2 cellular contexts compared by ENCODE assay signal in the genomic region with DNA sequence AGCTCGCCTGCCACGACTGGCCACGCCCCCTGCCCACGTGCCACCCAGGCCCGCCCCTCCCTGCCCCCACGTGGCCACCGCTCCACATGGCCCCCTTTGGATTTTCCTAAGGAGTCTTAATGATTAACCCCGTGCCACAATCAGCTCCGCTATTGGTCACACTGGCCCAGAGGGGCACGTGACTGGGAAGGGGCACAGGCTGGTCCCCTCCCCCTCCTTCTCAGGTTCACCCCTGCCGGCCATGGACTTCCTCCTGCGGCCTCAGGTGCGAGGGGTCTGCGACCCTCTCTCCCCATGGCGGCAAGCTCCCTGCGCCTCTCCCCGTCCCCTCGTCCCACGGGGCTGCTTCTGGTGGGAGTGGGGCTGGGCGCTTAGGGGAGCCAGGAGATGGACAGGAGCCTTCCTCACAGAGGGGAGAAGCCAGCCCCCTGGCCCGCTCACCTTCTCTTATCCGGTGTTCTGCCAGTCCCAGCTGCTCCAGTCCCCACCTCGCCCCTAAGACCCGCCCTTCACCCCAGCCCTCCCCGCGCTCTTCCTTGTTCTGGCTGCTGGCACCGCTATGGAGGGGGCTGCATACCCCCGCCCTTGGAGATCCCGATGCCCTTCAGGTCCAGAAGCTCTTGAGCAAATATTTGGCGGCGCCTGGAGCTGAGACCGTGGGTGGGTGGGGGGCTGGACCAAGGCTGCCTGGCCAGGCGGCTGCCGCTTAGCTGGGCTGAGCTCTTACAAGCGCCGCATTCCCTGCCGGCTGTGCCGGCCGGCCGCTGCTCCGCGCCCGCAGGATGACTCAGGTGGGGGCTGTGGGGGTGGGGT.
TF ChIP-seq lines count a peak whose summit lies in the region.

No MANE protein-coding gene starts in this region.

TF ChIP-seq in A549, 52 proteins besides CTCF, POLR2A, EP300 and RAD21:
- TF ChIP-seq FOXS1 (CRISPR knock-in tag; IDR thresholded peaks at IDR 0.05) (no peak), GATA3 (IDR thresholded peaks at IDR 0.05; ENCODE audit: borderline replicate concordance) (0 out of 2 replicates have a peak, but pooled peaks have one; percentile 15), BHLHE40 (IDR thresholded peaks at IDR 0.05; ENCODE audit: low read depth, low read length) (peak; percentile 89), TFCP2L1 (CRISPR knock-in tag; IDR thresholded peaks at IDR 0.05) (0 out of 2 replicates have a peak, but pooled peaks have one; percentile 43), TP53 (CRISPR knock-in tag; IDR thresholded peaks at IDR 0.05) (no peak), HDAC2 (IDR thresholded peaks at IDR 0.05) (no peak), MYC (IDR thresholded peaks at IDR 0.05; ENCODE audit: borderline replicate concordance, low read length) (peak; percentile 98), JUN (IDR thresholded peaks at IDR 0.05) (peak in 1 of 2 experiments; percentile 38; a peak in 2 of 5 replicates), CHD2 (IDR thresholded peaks at IDR 0.05; ENCODE audit: low read length, partially characterized antibody) (peak; percentile 27)
- TF ChIP-seq, protein P1, sequence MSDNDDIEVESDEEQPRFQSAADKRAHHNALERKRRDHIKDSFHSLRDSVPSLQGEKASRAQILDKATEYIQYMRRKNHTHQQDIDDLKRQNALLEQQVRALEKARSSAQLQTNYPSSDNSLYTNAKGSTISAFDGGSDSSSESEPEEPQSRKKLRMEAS (IDR thresholded peaks at IDR 0.05), result peak; percentile 97
- TF ChIP-seq, protein P2, sequence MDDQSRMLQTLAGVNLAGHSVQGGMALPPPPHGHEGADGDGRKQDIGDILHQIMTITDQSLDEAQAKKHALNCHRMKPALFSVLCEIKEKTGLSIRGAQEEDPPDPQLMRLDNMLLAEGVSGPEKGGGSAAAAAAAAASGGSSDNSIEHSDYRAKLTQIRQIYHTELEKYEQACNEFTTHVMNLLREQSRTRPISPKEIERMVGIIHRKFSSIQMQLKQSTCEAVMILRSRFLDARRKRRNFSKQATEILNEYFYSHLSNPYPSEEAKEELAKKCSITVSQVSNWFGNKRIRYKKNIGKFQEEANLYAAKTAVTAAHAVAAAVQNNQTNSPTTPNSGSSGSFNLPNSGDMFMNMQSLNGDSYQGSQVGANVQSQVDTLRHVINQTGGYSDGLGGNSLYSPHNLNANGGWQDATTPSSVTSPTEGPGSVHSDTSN (IDR thresholded peaks at IDR 0.05), result peak; percentile 52; the same call in 1 of the 2 replicates
- TF ChIP-seq, protein P3, sequence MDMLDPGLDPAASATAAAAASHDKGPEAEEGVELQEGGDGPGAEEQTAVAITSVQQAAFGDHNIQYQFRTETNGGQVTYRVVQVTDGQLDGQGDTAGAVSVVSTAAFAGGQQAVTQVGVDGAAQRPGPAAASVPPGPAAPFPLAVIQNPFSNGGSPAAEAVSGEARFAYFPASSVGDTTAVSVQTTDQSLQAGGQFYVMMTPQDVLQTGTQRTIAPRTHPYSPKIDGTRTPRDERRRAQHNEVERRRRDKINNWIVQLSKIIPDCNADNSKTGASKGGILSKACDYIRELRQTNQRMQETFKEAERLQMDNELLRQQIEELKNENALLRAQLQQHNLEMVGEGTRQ (IDR thresholded peaks at IDR 0.05), result peak; percentile 99

TF ChIP-seq in H1, 55 proteins besides CTCF, POLR2A, EP300 and RAD21 (continues in another document):
- TF ChIP-seq NANOG (IDR thresholded peaks at IDR 0.05; ENCODE audit: insufficient read depth, low read depth, low read length, poor library complexity, severe bottlenecking), result peak; percentile 43
- TF ChIP-seq RXRA (IDR thresholded peaks at IDR 0.05; ENCODE audit: insufficient read depth, low read depth, low read length), result no peak
- TF ChIP-seq YY1 (IDR thresholded peaks at IDR 0.05; ENCODE audit: low read depth, low read length), result peak; percentile 46; the same call in 1 of the 2 replicates
- TF ChIP-seq RBBP5 (IDR thresholded peaks at IDR 0.05; ENCODE audit: borderline replicate concordance, low read depth, low read length), result peak; percentile 46; the same call in 1 of the 2 replicates
- peak; percentile 78 for TF ChIP-seq SP1 (IDR thresholded peaks at IDR 0.05; ENCODE audit: low read depth, low read length)
- TF ChIP-seq PHF8 (conservative IDR thresholded peaks at IDR 0.05; ENCODE audit: low read depth, low read length), result no peak; the same call in 1 of the 2 replicates
- TF ChIP-seq KDM1A (IDR thresholded peaks at IDR 0.05; ENCODE audit: borderline replicate concordance, low read length), result no peak
- TF ChIP-seq, protein P4, sequence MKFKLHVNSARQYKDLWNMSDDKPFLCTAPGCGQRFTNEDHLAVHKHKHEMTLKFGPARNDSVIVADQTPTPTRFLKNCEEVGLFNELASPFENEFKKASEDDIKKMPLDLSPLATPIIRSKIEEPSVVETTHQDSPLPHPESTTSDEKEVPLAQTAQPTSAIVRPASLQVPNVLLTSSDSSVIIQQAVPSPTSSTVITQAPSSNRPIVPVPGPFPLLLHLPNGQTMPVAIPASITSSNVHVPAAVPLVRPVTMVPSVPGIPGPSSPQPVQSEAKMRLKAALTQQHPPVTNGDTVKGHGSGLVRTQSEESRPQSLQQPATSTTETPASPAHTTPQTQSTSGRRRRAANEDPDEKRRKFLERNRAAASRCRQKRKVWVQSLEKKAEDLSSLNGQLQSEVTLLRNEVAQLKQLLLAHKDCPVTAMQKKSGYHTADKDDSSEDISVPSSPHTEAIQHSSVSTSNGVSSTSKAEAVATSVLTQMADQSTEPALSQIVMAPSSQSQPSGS (IDR thresholded peaks at IDR 0.05; ENCODE audit: low read length), result no peak
- peak; percentile 95; the same call in 1 of the 2 replicates for TF ChIP-seq SP4 (IDR thresholded peaks at IDR 0.05; ENCODE audit: low read length)
- TF ChIP-seq, protein P1 (IDR thresholded peaks at IDR 0.05), result peak; percentile 97
- no peak for TF ChIP-seq POLR2AphosphoS5 (IDR thresholded peaks at IDR 0.05; ENCODE audit: low read depth, low read length)
- TF ChIP-seq HDAC6 (IDR thresholded peaks at IDR 0.05; ENCODE audit: low read depth, low read length), result no peak
- no peak for TF ChIP-seq NRF1 (IDR thresholded peaks at IDR 0.05; ENCODE audit: low read depth, low read length)
- no peak for TF ChIP-seq SP2 (IDR thresholded peaks at IDR 0.05; ENCODE audit: low read length)
- no peak for TF ChIP-seq EGR1 (IDR thresholded peaks at IDR 0.05; ENCODE audit: borderline replicate concordance, low read depth, low read length)
- TF ChIP-seq, protein P3 (IDR thresholded peaks at IDR 0.05; ENCODE audit: low read length), result peak; percentile 99
- peak; percentile 68 for TF ChIP-seq SAP30 (IDR thresholded peaks at IDR 0.05; ENCODE audit: insufficient read depth, insufficient replicate concordance, low read length)
- peak; percentile 76 for TF ChIP-seq CTBP2 (IDR thresholded peaks at IDR 0.05; ENCODE audit: borderline replicate concordance, insufficient read depth, insufficient read length, low read length)
- no peak for TF ChIP-seq CHD1 (IDR thresholded peaks at IDR 0.05; ENCODE audit: low read depth, low read length)
- TF ChIP-seq SRF (IDR thresholded peaks at IDR 0.05; ENCODE audit: low read depth, low read length), result no peak
- TF ChIP-seq SIN3A (conservative IDR thresholded peaks at IDR 0.05 in 1 of 2, IDR thresholded peaks at IDR 0.05 in 1 of 2; ENCODE audit: low read depth in 1 of 2, low read length in 2 of 2), result peak in 1 of 2 experiments; percentile 47; a peak in 1 of 4 replicates
- TF ChIP-seq JUND (IDR thresholded peaks at IDR 0.05; ENCODE audit: low read length), result no peak
- TF ChIP-seq TAF1 (IDR thresholded peaks at IDR 0.05; ENCODE audit: low read depth, low read length), result peak; percentile 37; the same call in 1 of the 2 replicates
- no peak for TF ChIP-seq EZH2 (IDR thresholded peaks at IDR 0.05; ENCODE audit: low read depth, low read length, severe bottlenecking)
- TF ChIP-seq JUN (IDR thresholded peaks at IDR 0.05; ENCODE audit: low read depth, low read length), result no peak
- no peak; the same call in 1 of the 2 replicates for TF ChIP-seq CHD2 (IDR thresholded peaks at IDR 0.05; ENCODE audit: low read length)
- TF ChIP-seq CBX8 (IDR thresholded peaks at IDR 0.05; ENCODE audit: borderline replicate concordance, low read depth, low read length), result no peak
- no peak for TF ChIP-seq TAF7 (optimal IDR thresholded peaks at IDR 0.05; ENCODE audit: borderline replicate concordance, low read depth, low read length)
- no peak for TF ChIP-seq SIRT6 (IDR thresholded peaks at IDR 0.05; ENCODE audit: low read length)
- peak; percentile 90 for TF ChIP-seq KDM4A (IDR thresholded peaks at IDR 0.05; ENCODE audit: low read depth, low read length, severe bottlenecking)
- peak; percentile 61; the same call in 1 of the 2 replicates for TF ChIP-seq TCF12 (IDR thresholded peaks at IDR 0.05; ENCODE audit: low read depth, low read length)
- TF ChIP-seq POU5F1 (IDR thresholded peaks at IDR 0.05; ENCODE audit: low read depth, low read length), result no peak
- no peak for TF ChIP-seq ZNF274 (IDR thresholded peaks at IDR 0.05; ENCODE audit: borderline replicate concordance, extremely low read depth, low read length)
- no peak for TF ChIP-seq GABPA (IDR thresholded peaks at IDR 0.05; ENCODE audit: borderline replicate concordance, insufficient read depth, low read length)
- TF ChIP-seq TBP (IDR thresholded peaks at IDR 0.05; ENCODE audit: low read depth, low read length), result 0 out of 2 replicates have a peak, but pooled peaks have one; percentile 12
- no peak; the same call in 1 of the 2 replicates for TF ChIP-seq GTF2F1 (IDR thresholded peaks at IDR 0.05; ENCODE audit: borderline replicate concordance, low read depth, low read length)
- TF ChIP-seq ASH2L (IDR thresholded peaks at IDR 0.05; ENCODE audit: low read length), result peak; percentile 73
- TF ChIP-seq BCL11A (IDR thresholded peaks at IDR 0.05; ENCODE audit: low read depth in 2 of 2, low read length in 2 of 2), result no peak
- TF ChIP-seq MAFK (IDR thresholded peaks at IDR 0.05; ENCODE audit: low read depth, low read length), result no peak
- TF ChIP-seq CBX5 (IDR thresholded peaks at IDR 0.05; ENCODE audit: low read depth, low read length), result no peak
- TF ChIP-seq, protein P5, sequence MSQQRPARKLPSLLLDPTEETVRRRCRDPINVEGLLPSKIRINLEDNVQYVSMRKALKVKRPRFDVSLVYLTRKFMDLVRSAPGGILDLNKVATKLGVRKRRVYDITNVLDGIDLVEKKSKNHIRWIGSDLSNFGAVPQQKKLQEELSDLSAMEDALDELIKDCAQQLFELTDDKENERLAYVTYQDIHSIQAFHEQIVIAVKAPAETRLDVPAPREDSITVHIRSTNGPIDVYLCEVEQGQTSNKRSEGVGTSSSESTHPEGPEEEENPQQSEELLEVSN (IDR thresholded peaks at IDR 0.05), result peak; percentile 89
- TF ChIP-seq RFX5 (IDR thresholded peaks at IDR 0.05; ENCODE audit: borderline replicate concordance, low read depth, low read length), result no peak
- TF ChIP-seq, protein P6, sequence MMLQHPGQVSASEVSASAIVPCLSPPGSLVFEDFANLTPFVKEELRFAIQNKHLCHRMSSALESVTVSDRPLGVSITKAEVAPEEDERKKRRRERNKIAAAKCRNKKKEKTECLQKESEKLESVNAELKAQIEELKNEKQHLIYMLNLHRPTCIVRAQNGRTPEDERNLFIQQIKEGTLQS (IDR thresholded peaks at IDR 0.05; ENCODE audit: insufficient read depth, low read depth, low read length), result peak; percentile 97
- no peak for TF ChIP-seq KDM5A (IDR thresholded peaks at IDR 0.05; ENCODE audit: low read length)
- TF ChIP-seq BRCA1 (IDR thresholded peaks at IDR 0.05; ENCODE audit: low read depth, low read length), result no peak
- no peak; the same call in 1 of the 2 replicates for TF ChIP-seq CREB1 (IDR thresholded peaks at IDR 0.05)
